3 cellular contexts compared by ENCODE assay signal in genomic region chr4:149781150-149781549, GRCh38.
TF ChIP-seq lines count a peak whose summit lies in the region.

No MANE protein-coding gene starts in this region.

TF ChIP-seq in SK-N-SH, 30 proteins besides CTCF, POLR2A, EP300 and RAD21 (continued from another document and continues in another):
- no peak for TF ChIP-seq EZH2phosphoT487 (IDR thresholded peaks at IDR 0.05; ENCODE audit: borderline replicate concordance, low read depth)
- TF ChIP-seq FOXM1 (IDR thresholded peaks at IDR 0.05; ENCODE audit: low read depth): no peak
- peak; percentile 10; the same call in 1 of the 2 replicates for TF ChIP-seq FOSL2 (IDR thresholded peaks at IDR 0.05; ENCODE audit: borderline replicate concordance, low read depth)
- TF ChIP-seq MAX (IDR thresholded peaks at IDR 0.05; ENCODE audit: low read depth): no peak
- no peak for TF ChIP-seq USF2 (IDR thresholded peaks at IDR 0.05; ENCODE audit: borderline replicate concordance, low read depth, low read length)
- TF ChIP-seq TCF12 (IDR thresholded peaks at IDR 0.05): no peak
- no peak for TF ChIP-seq CHD2 (IDR thresholded peaks at IDR 0.05; ENCODE audit: low read length, partially characterized antibody)
- no peak for TF ChIP-seq RXRA (IDR thresholded peaks at IDR 0.05; ENCODE audit: borderline replicate concordance, low read depth)
- peak; percentile 57; the same call in 1 of the 2 replicates for TF ChIP-seq PBX3 (IDR thresholded peaks at IDR 0.05)
- no peak for TF ChIP-seq ELF1 (IDR thresholded peaks at IDR 0.05)
- TF ChIP-seq, protein P1, sequence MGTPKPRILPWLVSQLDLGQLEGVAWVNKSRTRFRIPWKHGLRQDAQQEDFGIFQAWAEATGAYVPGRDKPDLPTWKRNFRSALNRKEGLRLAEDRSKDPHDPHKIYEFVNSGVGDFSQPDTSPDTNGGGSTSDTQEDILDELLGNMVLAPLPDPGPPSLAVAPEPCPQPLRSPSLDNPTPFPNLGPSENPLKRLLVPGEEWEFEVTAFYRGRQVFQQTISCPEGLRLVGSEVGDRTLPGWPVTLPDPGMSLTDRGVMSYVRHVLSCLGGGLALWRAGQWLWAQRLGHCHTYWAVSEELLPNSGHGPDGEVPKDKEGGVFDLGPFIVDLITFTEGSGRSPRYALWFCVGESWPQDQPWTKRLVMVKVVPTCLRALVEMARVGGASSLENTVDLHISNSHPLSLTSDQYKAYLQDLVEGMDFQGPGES (IDR thresholded peaks at IDR 0.05; ENCODE audit: low read depth, low read length): no peak

TF ChIP-seq in SK-N-SH treated with all-trans-retinoic acid at 6 μM for 48 hours, 23 proteins besides CTCF, POLR2A, EP300 and RAD21 (continued from another document):
- TF ChIP-seq CREB5 (CRISPR knock-in tag; IDR thresholded peaks at IDR 0.05; ENCODE audit: low read depth) (no peak), ESRRG (CRISPR knock-in tag; IDR thresholded peaks at IDR 0.05) (no peak), PPARA (CRISPR knock-in tag; IDR thresholded peaks at IDR 0.05; ENCODE audit: borderline replicate concordance) (no peak), ZNF8 (CRISPR knock-in tag; IDR thresholded peaks at IDR 0.05) (no peak), ZFP3 (CRISPR knock-in tag; IDR thresholded peaks at IDR 0.05) (no peak), SNAI2 (CRISPR knock-in tag; IDR thresholded peaks at IDR 0.05) (no peak), CSDC2 (CRISPR knock-in tag; IDR thresholded peaks at IDR 0.05) (no peak), OSR1 (CRISPR knock-in tag; IDR thresholded peaks at IDR 0.05) (no peak)
- TF ChIP-seq, protein P2, sequence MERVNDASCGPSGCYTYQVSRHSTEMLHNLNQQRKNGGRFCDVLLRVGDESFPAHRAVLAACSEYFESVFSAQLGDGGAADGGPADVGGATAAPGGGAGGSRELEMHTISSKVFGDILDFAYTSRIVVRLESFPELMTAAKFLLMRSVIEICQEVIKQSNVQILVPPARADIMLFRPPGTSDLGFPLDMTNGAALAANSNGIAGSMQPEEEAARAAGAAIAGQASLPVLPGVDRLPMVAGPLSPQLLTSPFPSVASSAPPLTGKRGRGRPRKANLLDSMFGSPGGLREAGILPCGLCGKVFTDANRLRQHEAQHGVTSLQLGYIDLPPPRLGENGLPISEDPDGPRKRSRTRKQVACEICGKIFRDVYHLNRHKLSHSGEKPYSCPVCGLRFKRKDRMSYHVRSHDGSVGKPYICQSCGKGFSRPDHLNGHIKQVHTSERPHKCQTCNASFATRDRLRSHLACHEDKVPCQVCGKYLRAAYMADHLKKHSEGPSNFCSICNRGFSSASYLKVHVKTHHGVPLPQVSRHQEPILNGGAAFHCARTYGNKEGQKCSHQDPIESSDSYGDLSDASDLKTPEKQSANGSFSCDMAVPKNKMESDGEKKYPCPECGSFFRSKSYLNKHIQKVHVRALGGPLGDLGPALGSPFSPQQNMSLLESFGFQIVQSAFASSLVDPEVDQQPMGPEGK (CRISPR knock-in tag; IDR thresholded peaks at IDR 0.05; ENCODE audit: borderline replicate concordance): no peak

TF ChIP-seq in GM23338, 12 proteins besides CTCF, POLR2A, EP300 and RAD21 (continued from another document):
- TF ChIP-seq ETS1 (IDR thresholded peaks at IDR 0.05): no peak
- no peak for TF ChIP-seq STAT1 (IDR thresholded peaks at IDR 0.05; ENCODE audit: unreplicated experiment)
- TF ChIP-seq ZNF462 (CRISPR knock-in tag; IDR thresholded peaks at IDR 0.05): no peak
- TF ChIP-seq JUNB (IDR thresholded peaks at IDR 0.05; ENCODE audit: unreplicated experiment): no peak
- TF ChIP-seq EZH2phosphoT487 (IDR thresholded peaks at IDR 0.05; ENCODE audit: unreplicated experiment): no peak
